ENCODE assay signal across 20 cellular contexts in the genomic region with DNA sequence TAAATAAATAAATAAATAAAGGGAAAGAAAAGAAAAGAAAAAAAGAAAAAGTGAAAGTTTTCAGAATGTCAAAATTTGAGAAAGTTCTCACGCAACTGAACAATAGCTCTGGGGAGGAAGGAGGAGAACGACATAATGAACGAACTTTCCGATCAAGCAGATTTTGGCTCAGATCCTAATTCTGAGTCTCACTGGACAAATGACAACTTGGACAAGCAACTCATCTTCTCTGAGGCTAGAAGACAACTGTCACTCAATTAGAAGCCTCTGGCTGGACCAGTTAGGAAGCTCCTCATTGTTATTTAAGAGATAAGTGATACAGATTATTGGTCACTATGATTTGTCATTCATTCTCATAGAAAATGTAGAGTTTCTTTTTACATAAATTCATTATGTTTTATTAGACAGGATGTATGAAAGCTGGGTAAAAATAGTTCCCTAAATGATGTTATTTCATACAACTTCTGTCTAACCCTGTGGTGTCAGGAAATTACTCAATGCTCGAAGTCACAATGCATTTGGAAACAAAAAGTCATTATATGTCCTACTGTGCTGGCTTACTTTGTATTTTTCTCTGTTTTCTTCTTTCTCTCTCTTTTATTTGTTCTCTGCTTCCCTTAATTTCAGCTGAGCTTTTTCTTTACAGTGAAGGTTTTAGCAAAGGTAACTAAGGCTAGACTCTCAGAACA. TPM values are rescaled to one million over a fixed set of nuclear protein-coding genes. Genes with fewer than 3 reads are reported as not detected.
"Had no signal": no experiment of that assay in that cellular context is flagged by ENCODE, and none has a peak within 500 bp of the region (broad histone marks: within the 10 kb centered on the region; RNA-seq: fewer than 3 reads in every experiment).

No MANE protein-coding gene starts in this region.

- H3K36me3 ChIP-seq: breast epithelium, esophagus muscularis mucosa, heart left ventricle, ovary had no signal

- H3K27ac ChIP-seq: breast epithelium, esophagus muscularis mucosa, ovary, testis, VCaP had no signal

- H3K4me1 ChIP-seq: breast epithelium, esophagus muscularis mucosa, testis had no signal

- H3K27me3 ChIP-seq: breast epithelium, esophagus muscularis mucosa, heart left ventricle, ovary, testis had no signal

- H3K9me3 Mint-ChIP-seq: activated naive CD8-positive, alpha-beta T cell treated with anti-CD3 and anti-CD28 coated beads, Interleukin-2, amount 10 ng/mL, durations not matched to agents 7 days and 5 days had no signal

- H3K4me3 Mint-ChIP-seq: activated CD4-positive, alpha-beta T cell treated with anti-CD3 and anti-CD28 coated beads for 36 hours; activated CD8-positive, alpha-beta T cell treated with anti-CD3 and anti-CD28 coated beads, Interleukin-2, amount 10 ng/mL, durations not matched to agents 7 days and 5 days; activated naive CD8-positive, alpha-beta T cell treated with anti-CD3 and anti-CD28 coated beads, Interleukin-2, amount 10 ng/mL, durations not matched to agents 7 days and 5 days had no signal

- H3K9me3 ChIP-seq: breast epithelium, esophagus muscularis mucosa, heart left ventricle, ovary, testis had no signal

- H3K4me3 ChIP-seq: breast epithelium, esophagus muscularis mucosa, heart left ventricle, ovary, testis had no signal

- H3K27ac Mint-ChIP-seq: activated CD4-positive, alpha-beta T cell treated with anti-CD3 and anti-CD28 coated beads for 36 hours; activated CD8-positive, alpha-beta T cell treated with anti-CD3 and anti-CD28 coated beads, Interleukin-2, amount 10 ng/mL, durations not matched to agents 7 days and 5 days; activated naive CD8-positive, alpha-beta T cell treated with anti-CD3 and anti-CD28 coated beads, Interleukin-2, amount 10 ng/mL, durations not matched to agents 7 days and 5 days had no signal

- ATAC-seq: activated CD4-positive, alpha-beta T cell treated with anti-CD3 and anti-CD28 coated beads for 36 hours; activated CD8-positive, alpha-beta T cell treated with anti-CD3 and anti-CD28 coated beads, Interleukin-2, amount 10 ng/mL, durations not matched to agents 7 days and 5 days; heart left ventricle; stimulated activated naive CD8-positive, alpha-beta T cell treated with anti-CD3 and anti-CD28 coated beads, Interleukin-15, Interleukin-2, amounts not matched to agents 100 U/mL and 50 U/mL, for 24 hours had no signal

- DNase-seq: activated CD4-positive, alpha-beta T cell treated with anti-CD3 and anti-CD28 coated beads for 36 hours; activated CD8-positive, alpha-beta memory T cell treated with anti-CD3 and anti-CD28 coated beads, Interleukin-2, amount 50 U/mL, for 48 hours; activated CD8-positive, alpha-beta T cell treated with anti-CD3 and anti-CD28 coated beads, Interleukin-2, amount 10 ng/mL, durations not matched to agents 7 days and 5 days; activated naive CD8-positive, alpha-beta T cell treated with anti-CD3 and anti-CD28 coated beads, Interleukin-2, amount 10 ng/mL, durations not matched to agents 7 days and 5 days; aorta; foreskin fibroblast; heart left ventricle; mesendoderm; ovary; stimulated activated CD4-positive, alpha-beta T cell treated with anti-CD3 and anti-CD28 coated beads, Interleukin-2, amount 100 ng/mL, for 48 hours; stimulated activated CD8-positive, alpha-beta memory T cell treated with anti-CD3 and anti-CD28 coated beads, Interleukin-4, amount 100 ng/mL, for 48 hours; stimulated activated naive CD8-positive, alpha-beta T cell treated with anti-CD3 and anti-CD28 coated beads, Interleukin-15, Interleukin-2, amounts not matched to agents 100 U/mL and 50 U/mL, for 24 hours; T-helper 9 cell; testis had no signal

- H3K27me3 Mint-ChIP-seq: activated CD4-positive, alpha-beta T cell treated with anti-CD3 and anti-CD28 coated beads for 36 hours had no signal

- H3K4me1 Mint-ChIP-seq: activated CD4-positive, alpha-beta T cell treated with anti-CD3 and anti-CD28 coated beads for 36 hours; activated naive CD8-positive, alpha-beta T cell treated with anti-CD3 and anti-CD28 coated beads, Interleukin-2, amount 10 ng/mL, durations not matched to agents 7 days and 5 days had no signal

RNA-seq across cellular contexts. Expression of a gene that starts 11.1 kb away (rescaled TPM):
- total RNA-seq: activated CD4-positive, alpha-beta T cell treated with anti-CD3 and anti-CD28 coated beads for 36 hours; activated CD8-positive, alpha-beta T cell treated with anti-CD3 and anti-CD28 coated beads, Interleukin-2, amount 10 ng/mL, durations not matched to agents 7 days and 5 days; activated naive CD8-positive, alpha-beta T cell treated with anti-CD3 and anti-CD28 coated beads, Interleukin-2, amount 10 ng/mL, durations not matched to agents 7 days and 5 days; aorta; breast epithelium; cerebellum; esophagus muscularis mucosa; heart left ventricle; ovary; urinary bladder had no signal
- polyA plus RNA-seq: aorta, heart left ventricle, neural cell, ovary, urinary bladder had no signal
